ENCODE assay signal across 1 cellular context in genomic region chr20:36260316-36260715, GRCh38.
TF ChIP-seq lines count a peak whose summit lies in the region.

No MANE protein-coding gene starts in this region.

TF ChIP-seq in K562, 482 proteins besides CTCF, POLR2A, EP300 and RAD21:
- TF ChIP-seq CTCFL (IDR thresholded peaks at IDR 0.05; ENCODE audit: borderline replicate concordance, insufficient read depth, low read depth, low read length, poor library complexity, severe bottlenecking): peak; percentile 2
- TF ChIP-seq LARP7 (IDR thresholded peaks at IDR 0.05): no peak
